In the genomic region with DNA sequence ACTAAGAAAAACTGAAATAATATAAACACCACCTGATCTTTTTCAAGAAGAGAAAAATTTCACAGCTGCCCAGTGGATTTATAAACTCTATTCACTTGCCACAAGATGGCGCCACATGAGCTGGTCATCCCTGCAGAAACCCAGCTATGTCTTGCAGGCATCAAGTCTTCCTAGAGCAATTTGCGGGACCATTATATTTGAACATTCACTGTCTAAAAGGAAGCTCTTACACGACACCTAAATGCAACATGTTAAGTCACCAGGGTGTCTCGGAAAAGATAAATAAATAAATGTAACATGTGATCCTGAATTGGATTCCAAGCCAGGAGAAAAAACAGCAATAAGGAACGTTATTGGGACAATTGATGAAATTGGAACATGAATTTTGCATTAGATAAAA, we compare ENCODE assay signal across 8 cellular contexts. TPM values are rescaled to one million over a fixed set of nuclear protein-coding genes. Genes with fewer than 3 reads are reported as not detected.
DNase-seq lines count a peak whose midpoint lies in the region; ATAC-seq and TF ChIP-seq lines count a peak whose summit lies in the region.

No MANE protein-coding gene starts in this region.

- H3K4me1 ChIP-seq in HCT116 (ENCODE audit: control insufficient read depth in 1 of 2, insufficient read depth in 2 of 2, low read length in 2 of 2), result no peaks in the 10 kb centered on the region
- peaks cover 2% of the 10 kb centered on the region for H3K4me1 ChIP-seq in mesenchymal stem cell (ENCODE audit: control insufficient read depth, insufficient read depth, low read depth, low read length)

- H3K4me2 ChIP-seq in HCT116 (ENCODE audit: low read length) (no peak overlapping the region), mesenchymal stem cell (ENCODE audit: low read length, poor library complexity, severe bottlenecking) (no peak overlapping the region)

- H4K91ac ChIP-seq in mesenchymal stem cell (ENCODE audit: low read length), result no peak overlapping the region

- H4K8ac ChIP-seq in mesenchymal stem cell (ENCODE audit: low read length), result no peak overlapping the region

- POLR2A ChIA-PET in HCT116 (lab: Charles Lee), result interaction anchor here (0.6 to 1.2 kb wide), 2 partner anchors 166 to 304 kb away, joined by 3 to 4 read pairs; no protein-coding TSS in a partner anchor

- H3K4ac ChIP-seq in mesenchymal stem cell (ENCODE audit: low read depth in 1 of 2, low read length in 2 of 2), result no peak overlapping the region

- no peak overlapping the region for H2BK5ac ChIP-seq in mesenchymal stem cell (ENCODE audit: low read depth, low read length, poor library complexity, severe bottlenecking)

- no peak overlapping the region for H3K4me3 ChIP-seq in HCT116 (replicated peaks in 1 of 2; ENCODE audit: low read depth in 1 of 2, low read length in 2 of 2)
- peak overlapping the region in 2 of 59 donors; percentile 16 to 41 for H3K4me3 ChIP-seq in dorsolateral prefrontal cortex
- H3K4me3 ChIP-seq in mesenchymal stem cell (ENCODE audit: insufficient read depth in 1 of 2, low read depth in 1 of 2, low read length in 2 of 2), result no peak overlapping the region

- no peaks in the 10 kb centered on the region for H3K79me1 ChIP-seq in mesenchymal stem cell (replicated peaks; ENCODE audit: low read length, poor library complexity, severe bottlenecking)

- TF ChIP-seq POLR2A in HCT116 (IDR thresholded peaks at IDR 0.05; ENCODE audit: borderline replicate concordance, extremely low read depth, insufficient read depth, insufficient read length), result no peak

- intact Hi-C loops in HCT116 (cut with micrococcal nuclease) (loop anchor here (1.0 to 10.0 kb wide), 3 partner anchors 219 to 329 kb away; no protein-coding TSS in a partner anchor), dorsolateral prefrontal cortex (cut with DNase I) (loop anchor here (2.0 to 10.0 kb wide), 3 partner anchors 109 to 289 kb away; a partner anchor contains a TSS)

- H3K36me3 ChIP-seq in HCT116 (ENCODE audit: control insufficient read depth in 1 of 2, insufficient read depth in 2 of 2, low read length in 2 of 2) (no peaks in the 10 kb centered on the region), mesenchymal stem cell (ENCODE audit: control insufficient read depth in 1 of 2, insufficient read depth in 2 of 2, low read depth in 1 of 2, low read length in 2 of 2) (no peaks in the 10 kb centered on the region)

- BruUV-seq in HCT116 (replicated peaks; lab: Mats Ljungman, UMichigan), result no TSS peak

- no peak overlapping the region for H3K9ac ChIP-seq in HCT116 (ENCODE audit: low read length)
- H3K9ac ChIP-seq in mesenchymal stem cell (ENCODE audit: low read length), result no peak overlapping the region

- no peak overlapping the region for H3K23ac ChIP-seq in mesenchymal stem cell (ENCODE audit: low read length in 2 of 2)

- no peak overlapping the region for H2BK12ac ChIP-seq in mesenchymal stem cell (ENCODE audit: low read length in 2 of 2)

- H3K27ac ChIP-seq in HCT116 (ENCODE audit: low read depth, low read length) (no peak overlapping the region), dorsolateral prefrontal cortex (peak overlapping the region in 1 of 59 donors; percentile 17), mesenchymal stem cell (ENCODE audit: low read length, poor library complexity, severe bottlenecking) (no peak overlapping the region)

- TF ChIP-seq RAD21 in HCT116 (IDR thresholded peaks at IDR 0.05; ENCODE audit: low read depth), result peak; percentile 93

- TF ChIP-seq CTCF in HCT116 (IDR thresholded peaks at IDR 0.05 in 2 of 3, conservative IDR thresholded peaks at IDR 0.05 in 1 of 3; ENCODE audit: borderline replicate concordance in 1 of 3, insufficient read depth in 1 of 3, low read depth in 2 of 3, low read length in 2 of 3) (peak; percentile 66 to 94 (median 82)), dorsolateral prefrontal cortex (IDR thresholded peaks at IDR 0.05 in 54 of 56, conservative IDR thresholded peaks at IDR 0.05 in 2 of 56; ENCODE audit: low read depth in 1 of 56, partially characterized antibody in 56 of 56) (peak; percentile 65 to 94 (median 84))

- no peak overlapping the region for H3K18ac ChIP-seq in mesenchymal stem cell (ENCODE audit: low read depth in 1 of 2, low read length in 2 of 2)

- DNase-seq in AML-193 (lab: John Stamatoyannopoulos, UW) (peak; percentile 79 to 83), HCT116 (ENCODE audit: low read depth, low spot score) (peak; percentile 77), NCI-H748 (lab: John Stamatoyannopoulos, UW; ENCODE audit: unreplicated experiment) (peak; percentile 87), dorsolateral prefrontal cortex (peak in 9 of 10 donors; percentile 64 to 80 (median 76)), mesenchymal stem cell (peak; percentile 86)
- peak; percentile 13 to 57 for DNase-seq in activated CD4-positive, alpha-beta T cell treated with anti-CD3 and anti-CD28 coated beads, Interleukin-2, amount 50 U/mL, for 24 hours (ENCODE audit: low read depth in 1 of 2, low spot score in 1 of 2)
- DNase-seq in stimulated activated CD8-positive, alpha-beta memory T cell treated with anti-CD3 and anti-CD28 coated beads, Interleukin-15, amount 100 ng/mL, for 48 hours (ENCODE audit: low read depth in 2 of 2), result peak; percentile 42 to 43

- H4K20me1 ChIP-seq in HCT116 (ENCODE audit: insufficient read depth), result no peaks in the 10 kb centered on the region

- no peak overlapping the region for H2AFZ ChIP-seq in HCT116 (ENCODE audit: low read depth, low read length, poor library complexity, severe bottlenecking)
- H2AFZ ChIP-seq in mesenchymal stem cell (ENCODE audit: low read depth, low read length), result no peak overlapping the region

- WGBS in mesenchymal stem cell, result 26% methylated on average over 5 of the region's 5 CpGs

- ATAC-seq in HCT116 (peak; percentile 84), GM18909 (IDR thresholded peaks at IDR 0.05; ENCODE audit: poor library complexity, unreplicated experiment) (no peak)

- no peak overlapping the region for H2AK5ac ChIP-seq in mesenchymal stem cell (ENCODE audit: low read length, severe bottlenecking)

- H2BK15ac ChIP-seq in mesenchymal stem cell (ENCODE audit: low read depth, poor library complexity, severe bottlenecking), result no peak overlapping the region

- no peaks in the 10 kb centered on the region for H3K79me2 ChIP-seq in HCT116 (ENCODE audit: insufficient read depth, low read length)

- no peak overlapping the region for H2BK120ac ChIP-seq in mesenchymal stem cell (ENCODE audit: low read depth, low read length)

- H3K27me3 ChIP-seq in HCT116 (ENCODE audit: insufficient read depth, low read length) (no peaks in the 10 kb centered on the region), dorsolateral prefrontal cortex (no peaks in the 10 kb centered on the region), mesenchymal stem cell (ENCODE audit: control insufficient read depth in 1 of 2, insufficient read depth in 1 of 2, low read length in 2 of 2) (no peaks in the 10 kb centered on the region)

- H3K9me2 ChIP-seq in HCT116 (ENCODE audit: insufficient read depth), result no peaks in the 10 kb centered on the region

- RAD21 ChIA-PET in HCT116 (lab: Charles Lee; ENCODE audit: low non-redundant PET in 1 of 2, low total read pairs in 2 of 2, uncharacterized antibody in 2 of 2, unreplicated experiment in 2 of 2), result interaction anchor here (0.7 to 1.2 kb wide), 7 partner anchors 160 to 490 kb away, joined by 3 to 4 read pairs (median 3); no protein-coding TSS in a partner anchor

- H3K9me3 ChIP-seq in HCT116 (ENCODE audit: control insufficient read depth in 1 of 2, insufficient read depth in 1 of 2, low read depth in 1 of 2, low read length in 2 of 2), result no peaks in the 10 kb centered on the region
- no peaks in the 10 kb centered on the region for H3K9me3 ChIP-seq in mesenchymal stem cell (ENCODE audit: control insufficient read depth, low read length)

- H3K14ac ChIP-seq in mesenchymal stem cell (ENCODE audit: low read length in 2 of 2), result no peak overlapping the region

- CTCF ChIA-PET in HCT116 (lab: Charles Lee), result interaction anchor here (0.6 to 2.2 kb wide), 29 partner anchors 9 to 342 kb away, joined by 3 to 29 read pairs (median 4); a partner anchor contains a TSS

TF ChIP-seq in HCT116, 20 proteins besides CTCF, POLR2A, EP300 and RAD21 (continues in another document):
- TF ChIP-seq EGR1 (IDR thresholded peaks at IDR 0.05; ENCODE audit: low read depth) (no peak), ZFX (IDR thresholded peaks at IDR 0.05) (no peak), POLR2AphosphoS5 (IDR thresholded peaks at IDR 0.05; ENCODE audit: low read depth, low read length) (no peak), JUND (IDR thresholded peaks at IDR 0.05) (no peak), EZH2phosphoT487 (IDR thresholded peaks at IDR 0.05; ENCODE audit: borderline replicate concordance) (no peak), ZNF274 (IDR thresholded peaks at IDR 0.05; ENCODE audit: low read depth, low read length) (no peak), EZH2 (IDR thresholded peaks at IDR 0.05) (no peak)
- TF ChIP-seq, protein P1, sequence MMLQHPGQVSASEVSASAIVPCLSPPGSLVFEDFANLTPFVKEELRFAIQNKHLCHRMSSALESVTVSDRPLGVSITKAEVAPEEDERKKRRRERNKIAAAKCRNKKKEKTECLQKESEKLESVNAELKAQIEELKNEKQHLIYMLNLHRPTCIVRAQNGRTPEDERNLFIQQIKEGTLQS (IDR thresholded peaks at IDR 0.05), result no peak

RNA-seq across cellular contexts. Expression of a gene that starts 20.3 kb away (rescaled TPM):
- 141 TPM for total RNA-seq in HCT116 (2021; ENCODE audit: unreplicated experiment)
- polyA plus RNA-seq in HCT116 (2012), result 69.6 and 69.9 TPM in 2 replicates
- total RNA-seq in dorsolateral prefrontal cortex, result 100 to 1,000 TPM in 117 of 120 experiments, 10 to 100 TPM in 3; 95.3 to 215 (median 139) TPM
- polyA plus RNA-seq in mesenchymal stem cell (2013, experiment 1 of 2), result 112 TPM
- 106 TPM for polyA plus RNA-seq in mesenchymal stem cell (2013, experiment 2 of 2)

RNA-seq across cellular contexts. Expression of a gene that starts 42.8 kb away (rescaled TPM):
- 18.0 TPM for total RNA-seq in HCT116 (2021; ENCODE audit: unreplicated experiment)
- polyA plus RNA-seq in HCT116 (2012), result 10.0 and 12.5 TPM in 2 replicates
- total RNA-seq in dorsolateral prefrontal cortex, result 10 to 100 TPM; 26.8 to 54.6 (median 37.4) TPM
- polyA plus RNA-seq in mesenchymal stem cell (2013, experiment 1 of 2), result 12.7 TPM
- 12.8 TPM for polyA plus RNA-seq in mesenchymal stem cell (2013, experiment 2 of 2)

RNA-seq across cellular contexts. Expression of a gene that starts 43.1 kb away (rescaled TPM):
- 123 TPM for total RNA-seq in HCT116 (2021; ENCODE audit: unreplicated experiment)
- polyA plus RNA-seq in HCT116 (2012), result 233 and 251 TPM in 2 replicates
- 100 to 1,000 TPM; 322 to 718 (median 553) TPM for total RNA-seq in dorsolateral prefrontal cortex
- polyA plus RNA-seq in mesenchymal stem cell (2013, experiment 1 of 2), result 586 TPM
- polyA plus RNA-seq in mesenchymal stem cell (2013, experiment 2 of 2), result 580 TPM

Comparison
In these comparisons a context has a peak if more than half of its experiments do, and no peak if none do; other contexts are left out.
1. DNase-seq: peak in every context shown above with its lines; median percentile 87 in NCI-H748; 86 in mesenchymal stem cell; 81 in AML-193; 77 in HCT116; 76 in dorsolateral prefrontal cortex; 42 in stimulated activated CD8-positive, alpha-beta memory T cell treated with anti-CD3 and anti-CD28 coated beads, Interleukin-15, amount 100 ng/mL, for 48 hours; 35 in activated CD4-positive, alpha-beta T cell treated with anti-CD3 and anti-CD28 coated beads, Interleukin-2, amount 50 U/mL, for 24 hours.